In the genomic region with DNA sequence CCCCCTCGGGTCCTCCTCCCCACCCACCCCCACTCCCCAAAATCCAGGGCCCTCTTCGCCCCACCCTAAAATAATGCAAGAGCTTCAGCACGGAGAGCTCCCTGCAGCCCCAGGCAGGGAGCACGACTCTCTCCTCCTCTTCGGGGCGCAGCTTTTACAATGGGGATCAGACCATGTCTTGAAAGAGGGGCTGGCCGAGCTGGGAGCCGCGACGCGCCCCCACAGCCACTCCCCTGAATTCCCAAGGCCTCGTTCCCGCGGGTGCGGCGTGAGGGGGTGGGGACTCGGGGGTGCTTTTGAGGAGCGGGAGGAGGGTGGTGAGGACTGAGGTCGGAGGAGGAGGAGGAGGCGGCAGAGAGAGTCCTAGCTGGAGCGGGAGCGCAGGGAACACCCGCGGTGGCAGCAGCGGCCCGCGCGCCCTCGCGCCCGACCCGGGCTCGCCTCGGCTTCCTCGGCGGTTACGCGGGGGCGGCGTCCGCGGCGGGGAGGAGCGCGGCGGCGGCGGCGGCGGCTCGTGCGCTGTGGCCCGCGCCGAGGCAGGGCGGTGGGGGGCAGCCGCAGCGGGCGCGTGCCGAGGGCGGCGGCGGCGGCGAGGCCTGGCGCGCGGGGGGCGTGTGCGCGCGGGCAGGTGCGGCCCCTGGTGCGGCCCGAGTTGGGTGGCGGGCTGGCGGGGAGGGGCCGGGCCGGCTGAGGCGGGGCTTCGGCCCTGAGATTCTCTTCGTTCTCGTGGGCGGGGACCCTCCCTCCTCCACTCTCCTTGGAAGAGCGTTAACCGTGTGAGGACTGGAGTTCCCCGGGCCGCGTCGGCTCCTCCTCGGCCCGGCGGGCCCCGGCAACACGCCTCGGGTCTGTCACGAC, we compare ENCODE assay signal across 8 cellular contexts. TPM values are rescaled to one million over a fixed set of nuclear protein-coding genes. Genes with fewer than 3 reads are reported as not detected.
DNase-seq lines count a peak whose midpoint lies in the region; ATAC-seq lines count a peak whose summit lies in the region.

TSS of gene ANKS1B (minus strand) at position 666 of the 858 bp plus-strand sequence. CDS start 699 bp downstream, outside the sequence.

- no peaks in the 10 kb centered on the region for H3K4me1 Mint-ChIP-seq in activated T-helper 17 cell treated with anti-CD3 and anti-CD28 coated beads, Interleukin-2, amount 50 U/mL, for 72 hours

- H3K9me3 Mint-ChIP-seq in activated T-helper 17 cell treated with anti-CD3 and anti-CD28 coated beads, Interleukin-2, amount 50 U/mL, for 72 hours = peaks cover 3% of the 10 kb centered on the region

- H3K36me3 Mint-ChIP-seq in activated T-helper 17 cell treated with anti-CD3 and anti-CD28 coated beads, Interleukin-2, amount 50 U/mL, for 72 hours (ENCODE audit: low read depth) = peaks cover 9% of the 10 kb centered on the region

- H3K27me3 Mint-ChIP-seq in activated T-helper 17 cell treated with anti-CD3 and anti-CD28 coated beads, Interleukin-2, amount 50 U/mL, for 72 hours = peaks cover 46% of the 10 kb centered on the region

- H3K4me3 Mint-ChIP-seq in activated T-helper 17 cell treated with anti-CD3 and anti-CD28 coated beads, Interleukin-2, amount 50 U/mL, for 72 hours = peak within 1 kb of the TSS; percentile 65

- DNase-seq in stimulated activated CD4-positive, alpha-beta T cell treated with anti-CD3 and anti-CD28 coated beads, Interleukin-12 subunit alpha, Interleukin-12 subunit beta, amount 100 ng/mL, for 4 hours = peak; percentile 3
- DNase-seq in stimulated activated CD4-positive, alpha-beta T cell treated with anti-CD3 and anti-CD28 coated beads, Interleukin-4, amount 100 ng/mL, for 24 hours = no peak
- DNase-seq in NCI-H2196 treated with DMSO at 0.1 percent for 48 hours (lab: John Stamatoyannopoulos, UW; ENCODE audit: unreplicated experiment) (peak; percentile 57), glomerular visceral epithelial cell (ENCODE audit: extremely low spot score) (peak; percentile 47), nucleus accumbens (lab: John Stamatoyannopoulos, UW) (peak in 47 of 56 donors; percentile 3 to 71 (median 43)), NOMO-1 (lab: John Stamatoyannopoulos, UW; ENCODE audit: unreplicated experiment in 2 of 2) (no peak)

- ATAC-seq in HG02970 (IDR thresholded peaks at IDR 0.05; ENCODE audit: low FRiP score, unreplicated experiment) = peak; percentile 49
- peak; percentile 45 for ATAC-seq in activated T-helper 17 cell treated with anti-CD3 and anti-CD28 coated beads, Interleukin-2, amount 50 U/mL, for 72 hours (replicated peaks)

- no peak within 1 kb of the TSS for H3K27ac Mint-ChIP-seq in activated T-helper 17 cell treated with anti-CD3 and anti-CD28 coated beads, Interleukin-2, amount 50 U/mL, for 72 hours

RNA-seq across cellular contexts. Expression of gene ANKS1B, which starts in this region (rescaled TPM):
- total RNA-seq in activated T-helper 17 cell treated with anti-CD3 and anti-CD28 coated beads, Interleukin-2, amount 50 U/mL, for 72 hours = 1 to 10 TPM; 1.8 to 2.0 TPM

Comparison
In these comparisons a context has a peak if more than half of its experiments do, and no peak if none do; other contexts are left out.
1. DNase-seq: peak in stimulated activated CD4-positive, alpha-beta T cell treated with anti-CD3 and anti-CD28 coated beads, Interleukin-12 subunit alpha, Interleukin-12 subunit beta, amount 100 ng/mL, for 4 hours (single experiment), NCI-H2196 treated with DMSO at 0.1 percent for 48 hours (single experiment), glomerular visceral epithelial cell (single experiment) and nucleus accumbens (47 of 56); none in stimulated activated CD4-positive, alpha-beta T cell treated with anti-CD3 and anti-CD28 coated beads, Interleukin-4, amount 100 ng/mL, for 24 hours (single experiment) and NOMO-1 (0 of 2).